In the genomic region with DNA sequence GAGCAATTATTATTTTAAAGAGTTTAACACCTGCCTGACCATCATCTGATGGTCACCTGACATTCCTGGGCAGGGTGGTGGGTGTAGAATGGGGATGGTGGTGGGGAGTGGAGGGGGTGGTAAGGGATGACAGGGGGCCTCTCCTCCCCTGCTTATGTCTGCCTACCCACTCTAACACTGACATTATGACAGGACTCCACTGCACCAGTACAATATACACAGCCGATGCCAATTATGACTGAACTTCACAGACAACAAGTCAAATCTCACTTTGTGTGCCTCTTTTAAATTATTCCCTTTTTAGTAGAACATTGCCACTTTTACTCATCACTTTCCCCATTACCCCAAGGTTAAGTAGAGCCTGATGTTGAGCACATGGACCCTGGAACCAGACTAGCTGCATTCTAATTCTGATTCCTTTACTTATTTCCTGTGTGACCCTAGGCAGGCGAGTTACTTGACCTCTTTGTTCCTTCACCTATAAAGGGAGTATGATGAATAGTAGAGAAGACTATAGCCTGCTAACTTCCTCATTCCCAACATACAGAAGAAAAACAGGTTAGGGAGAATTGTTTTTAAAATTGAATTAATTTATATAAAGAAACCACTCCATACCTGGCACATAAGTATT, we compare ENCODE assay signal across 32 cellular contexts.
"Had no signal": no experiment of that assay in that cellular context is flagged by ENCODE, and none has a peak within 500 bp of the region (broad histone marks: within the 10 kb centered on the region; RNA-seq: fewer than 3 reads in every experiment).

No MANE protein-coding gene starts in this region.

- H3K36me3 Mint-ChIP-seq: activated naive CD4-positive, alpha-beta T cell treated with anti-CD3 and anti-CD28 coated beads, Interleukin-2, amount 10 ng/mL, durations not matched to agents 7 days and 5 days; activated naive CD8-positive, alpha-beta T cell treated with anti-CD3 and anti-CD28 coated beads, Interleukin-2, amount 10 ng/mL, durations not matched to agents 7 days and 5 days; brain; naive thymus-derived CD8-positive, alpha-beta T cell; neural progenitor cell; stimulated activated naive B cell treated with anti-CD40 and anti-IgM and Interleukin-4, amounts not matched to agents 10 μg/mL and 1 μg/mL and 100 μg/mL, for 72 hours had no signal

- H3K4me1 Mint-ChIP-seq: activated naive CD8-positive, alpha-beta T cell treated with anti-CD3 and anti-CD28 coated beads, Interleukin-2, amount 10 ng/mL, durations not matched to agents 7 days and 5 days; brain; endodermal cell; naive thymus-derived CD8-positive, alpha-beta T cell; neural progenitor cell; stimulated activated naive B cell treated with anti-CD40 and anti-IgM and Interleukin-4, amounts not matched to agents 10 μg/mL and 1 μg/mL and 100 μg/mL, for 72 hours had no signal

- H3K36me3 ChIP-seq: ascending aorta, esophagus squamous epithelium, heart right ventricle, left lung, lower lobe of right lung, neural progenitor cell, right atrium auricular region, stomach, thyroid gland had no signal

- H3K27ac Mint-ChIP-seq: activated naive CD4-positive, alpha-beta T cell treated with anti-CD3 and anti-CD28 coated beads, Interleukin-2, amount 10 ng/mL, durations not matched to agents 7 days and 5 days; activated naive CD8-positive, alpha-beta T cell treated with anti-CD3 and anti-CD28 coated beads, Interleukin-2, amount 10 ng/mL, durations not matched to agents 7 days and 5 days; activated T-helper 1 cell treated with anti-CD3 and anti-CD28 coated beads, Interleukin-12 subunit alpha, Interleukin-12 subunit beta, Interleukin-2, Interleukin-4 antibody, amounts not matched to agents 30 ng/mL and 10 ng/mL and 1 ng/mL, durations not matched to agents 14 hours and 24 hours and 36 hours; brain; endodermal cell; naive thymus-derived CD8-positive, alpha-beta T cell; neural progenitor cell; stimulated activated naive B cell treated with anti-CD40 and anti-IgM and Interleukin-4, amounts not matched to agents 10 μg/mL and 1 μg/mL and 100 μg/mL, for 72 hours; T-helper 1 cell treated with Interleukin-12 subunit alpha and Interleukin-12 subunit beta and Interleukin-4 antibody, amounts not matched to agents 30 μg/mL and 1 μg/mL, for 36 hours had no signal

- H3K4me3 ChIP-seq: ascending aorta, esophagus squamous epithelium, heart right ventricle, left lung, lower lobe of right lung, neural progenitor cell, right atrium auricular region, smooth muscle cell, stomach, thyroid gland had no signal

- H3K4me3 Mint-ChIP-seq: activated naive CD4-positive, alpha-beta T cell treated with anti-CD3 and anti-CD28 coated beads, Interleukin-2, amount 10 ng/mL, durations not matched to agents 7 days and 5 days; activated naive CD8-positive, alpha-beta T cell treated with anti-CD3 and anti-CD28 coated beads, Interleukin-2, amount 10 ng/mL, durations not matched to agents 7 days and 5 days; activated T-helper 1 cell treated with anti-CD3 and anti-CD28 coated beads, Interleukin-12 subunit alpha, Interleukin-12 subunit beta, Interleukin-2, Interleukin-4 antibody, amounts not matched to agents 30 ng/mL and 10 ng/mL and 1 ng/mL, durations not matched to agents 14 hours and 24 hours and 36 hours; brain; endodermal cell; naive thymus-derived CD8-positive, alpha-beta T cell; neural progenitor cell; stimulated activated naive B cell treated with anti-CD40 and anti-IgM and Interleukin-4, amounts not matched to agents 10 μg/mL and 1 μg/mL and 100 μg/mL, for 72 hours; T-helper 1 cell treated with Interleukin-12 subunit alpha and Interleukin-12 subunit beta and Interleukin-4 antibody, amounts not matched to agents 30 μg/mL and 1 μg/mL, for 36 hours had no signal

- H3K27me3 ChIP-seq: ascending aorta, esophagus squamous epithelium, heart right ventricle, left lung, neural progenitor cell, right atrium auricular region, stomach, thyroid gland had no signal

- H2AFZ ChIP-seq: neural progenitor cell had no signal

- H3K9me3 ChIP-seq: ascending aorta, esophagus squamous epithelium, left lung, lower lobe of right lung, right atrium auricular region, stomach, thyroid gland had no signal

- ATAC-seq: heart right ventricle; left lung; lower lobe of right lung; naive thymus-derived CD8-positive, alpha-beta T cell had no signal

- H3K4me1 ChIP-seq: ascending aorta, heart right ventricle, left lung, lower lobe of right lung, neural progenitor cell, right atrium auricular region, stomach, thyroid gland had no signal

- H3K4me2 ChIP-seq: neural progenitor cell, smooth muscle cell had no signal

- H3K9ac ChIP-seq: neural progenitor cell had no signal

- H3K9me3 Mint-ChIP-seq: activated naive CD4-positive, alpha-beta T cell treated with anti-CD3 and anti-CD28 coated beads, Interleukin-2, amount 10 ng/mL, durations not matched to agents 7 days and 5 days; activated naive CD8-positive, alpha-beta T cell treated with anti-CD3 and anti-CD28 coated beads, Interleukin-2, amount 10 ng/mL, durations not matched to agents 7 days and 5 days; activated T-helper 1 cell treated with anti-CD3 and anti-CD28 coated beads, Interleukin-12 subunit alpha, Interleukin-12 subunit beta, Interleukin-2, Interleukin-4 antibody, amounts not matched to agents 30 ng/mL and 10 ng/mL and 1 ng/mL, durations not matched to agents 14 hours and 24 hours and 36 hours; T-helper 1 cell treated with Interleukin-12 subunit alpha and Interleukin-12 subunit beta and Interleukin-4 antibody, amounts not matched to agents 30 μg/mL and 1 μg/mL, for 36 hours had no signal

- DNase-seq: activated CD4-positive, alpha-beta T cell treated with anti-CD3 and anti-CD28 coated beads for 4 hours; activated CD4-positive, alpha-beta T cell treated with anti-CD3 and anti-CD28 coated beads, Interleukin-2, amount 50 U/mL, for 4 hours; activated gamma-delta T cell; activated naive CD4-positive, alpha-beta T cell treated with anti-CD3 and anti-CD28 coated beads, Interleukin-2, amount 10 ng/mL, durations not matched to agents 7 days and 5 days; activated naive CD8-positive, alpha-beta T cell treated with anti-CD3 and anti-CD28 coated beads, Interleukin-2, amount 10 ng/mL, durations not matched to agents 7 days and 5 days; activated T-cell treated with anti-CD3 and anti-CD28 coated beads for 4 hours; endodermal cell; esophagus squamous epithelium; foreskin melanocyte; heart right ventricle; left lung; lower lobe of right lung; mesenchymal stem cell; naive thymus-derived CD8-positive, alpha-beta T cell; occipital lobe; stimulated activated CD4-positive, alpha-beta T cell treated with anti-CD3 and anti-CD28 coated beads, Interleukin-1b, Interleukin-23, amount 100 ng/mL, for 48 hours; stimulated activated CD4-positive, alpha-beta T cell treated with anti-CD3 and anti-CD28 coated beads, Interleukin-4, amount 100 ng/mL, for 4 hours; stimulated activated CD8-positive, alpha-beta memory T cell treated with anti-CD3 and anti-CD28 coated beads, Interleukin-4, amount 100 ng/mL, for 48 hours; stimulated activated naive B cell treated with anti-CD40 and anti-IgM and Interleukin-4, amounts not matched to agents 10 μg/mL and 1 μg/mL and 100 μg/mL, for 72 hours; stomach; T-helper 9 cell; thyroid gland had no signal

- H3K27ac ChIP-seq: ascending aorta, heart right ventricle, left lung, lower lobe of right lung, neural progenitor cell, right atrium auricular region, stomach, thyroid gland, VCaP had no signal

- FAIRE-seq: islet of Langerhans, TTC549 had no signal

- H3K27me3 Mint-ChIP-seq: activated naive CD4-positive, alpha-beta T cell treated with anti-CD3 and anti-CD28 coated beads, Interleukin-2, amount 10 ng/mL, durations not matched to agents 7 days and 5 days; activated naive CD8-positive, alpha-beta T cell treated with anti-CD3 and anti-CD28 coated beads, Interleukin-2, amount 10 ng/mL, durations not matched to agents 7 days and 5 days; stimulated activated naive B cell treated with anti-CD40 and anti-IgM and Interleukin-4, amounts not matched to agents 10 μg/mL and 1 μg/mL and 100 μg/mL, for 72 hours had no signal
